1 cellular context compared by ENCODE assay signal in genomic region chr10:93550634-93551033, GRCh38.
TF ChIP-seq lines count a peak whose summit lies in the region.

No MANE protein-coding gene starts in this region.

TF ChIP-seq in HepG2, 621 proteins besides CTCF, POLR2A, EP300 and RAD21:
- TF ChIP-seq KDM6A (CRISPR knock-in tag; IDR thresholded peaks at IDR 0.05; ENCODE audit: low read depth), result 0 out of 2 replicates have a peak, but pooled peaks have one; percentile 14
- TF ChIP-seq SAP130 (CRISPR knock-in tag; IDR thresholded peaks at IDR 0.05; ENCODE audit: low read depth), result peak; percentile 30; the same call in 1 of the 2 replicates
- TF ChIP-seq HNF4A (CRISPR knock-in tag; IDR thresholded peaks at IDR 0.05), result peak; percentile 40
- TF ChIP-seq RNF2 (conservative IDR thresholded peaks at IDR 0.05; ENCODE audit: low read depth), result no peak
- no peak for TF ChIP-seq ZBTB38 (CRISPR knock-in tag; IDR thresholded peaks at IDR 0.05)
TF ChIP-seq in HepG2: peak in this region for 3.
